8 cellular contexts compared by ENCODE assay signal in the genomic region with DNA sequence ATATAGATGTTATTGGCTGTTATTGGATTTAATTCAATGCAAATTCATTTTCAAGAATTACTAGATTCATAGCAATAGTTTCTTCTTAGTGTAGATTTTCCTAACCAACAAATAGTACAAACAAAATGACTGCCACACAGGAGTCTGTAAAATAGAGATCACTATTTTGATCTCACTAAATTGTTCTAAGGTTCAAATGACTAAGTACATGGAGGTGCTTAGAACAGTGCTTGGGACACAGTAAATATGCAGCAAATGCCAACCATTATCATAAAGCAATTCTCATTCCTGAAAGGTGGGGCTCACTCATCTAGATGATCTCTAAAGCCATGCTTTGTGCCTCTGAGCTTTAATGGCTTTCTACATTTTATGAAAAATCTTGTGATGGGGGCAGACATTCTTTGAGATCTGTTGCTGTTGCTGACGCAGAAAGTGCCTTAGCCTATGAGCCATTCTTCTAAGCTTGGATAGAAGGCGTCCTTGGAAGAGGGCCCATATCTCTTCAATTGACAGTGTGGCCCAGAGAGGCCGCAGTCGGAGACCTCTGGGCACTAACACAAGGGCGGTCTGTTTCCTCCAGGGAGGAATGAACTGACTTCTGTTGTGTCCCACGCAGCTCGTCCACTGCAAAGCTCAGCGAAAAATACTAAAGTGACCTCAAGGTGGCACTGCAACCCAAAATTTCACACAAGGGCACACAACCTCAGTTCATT. TPM values are rescaled to one million over a fixed set of nuclear protein-coding genes. Genes with fewer than 3 reads are reported as not detected.
DNase-seq lines count a peak whose midpoint lies in the region; ATAC-seq and TF ChIP-seq lines count a peak whose summit lies in the region.

No MANE protein-coding gene starts in this region.

- 20 to 23% methylated on average over 7 to 8 of the region's 8 CpGs for WGBS in endodermal cell (ENCODE audit: insufficient coverage in 1 of 2, insufficient read length in 1 of 2), 2 experiments

- peak; percentile 87 for TF ChIP-seq CTCF in endodermal cell (conservative IDR thresholded peaks at IDR 0.05)

- no peaks in the 10 kb centered on the region for H3K36me3 ChIP-seq in endodermal cell (ENCODE audit: control insufficient read depth, insufficient read depth, low read length)
- H3K36me3 ChIP-seq in MG63, result no peaks in the 10 kb centered on the region

- H3K9ac ChIP-seq in endodermal cell (ENCODE audit: extremely low read depth, low read length, poor library complexity, severe bottlenecking), result no peak overlapping the region

- H3K4me1 ChIP-seq in endodermal cell (ENCODE audit: control insufficient read depth, insufficient read depth, low read length), result no peaks in the 10 kb centered on the region

- H3K9me3 Mint-ChIP-seq in endodermal cell, result no peaks in the 10 kb centered on the region
- H3K9me3 Mint-ChIP-seq in memory B cell, result no peaks in the 10 kb centered on the region

- H3K27ac ChIP-seq in endodermal cell (ENCODE audit: low read depth, low read length), result no peak overlapping the region

- H3K27me3 ChIP-seq in endodermal cell (ENCODE audit: control insufficient read depth, insufficient read depth, low read length, poor library complexity, severe bottlenecking) (no peaks in the 10 kb centered on the region), MG63 (no peaks in the 10 kb centered on the region)

- peak; percentile 15 for ATAC-seq in memory B cell (ENCODE audit: low read depth)

- H3K4me1 Mint-ChIP-seq in endodermal cell, result no peaks in the 10 kb centered on the region
- H3K4me1 Mint-ChIP-seq in memory B cell, result peaks cover 34% of the 10 kb centered on the region

- H3K4me3 Mint-ChIP-seq in endodermal cell (no peak overlapping the region), memory B cell (peak overlapping the region; percentile 43)

- H3K9me3 ChIP-seq in endodermal cell (ENCODE audit: control insufficient read depth, low read length), result no peaks in the 10 kb centered on the region
- no peaks in the 10 kb centered on the region for H3K9me3 ChIP-seq in MG63

- H3K36me3 Mint-ChIP-seq in endodermal cell (ENCODE audit: low read depth) (no peaks in the 10 kb centered on the region), memory B cell (peaks cover 1% of the 10 kb centered on the region)

- H3K27ac Mint-ChIP-seq in endodermal cell (peak overlapping the region; percentile 22), memory B cell (peak overlapping the region; percentile 83)

- H3K27me3 Mint-ChIP-seq in endodermal cell (ENCODE audit: insufficient read depth) (no peaks in the 10 kb centered on the region), memory B cell (no peaks in the 10 kb centered on the region)

- H3K4me3 ChIP-seq in endodermal cell (ENCODE audit: low read length) (no peak overlapping the region), MG63 (no peak overlapping the region)

- DNase-seq in NCI-H1417 (lab: John Stamatoyannopoulos, UW) (peak; percentile 16 to 68 (median 52)), NCI-H1417 treated with DMSO at 0.1 percent for 48 hours (lab: John Stamatoyannopoulos, UW) (no peak), NCI-H748 treated with DMSO at 0.1 percent for 48 hours (lab: John Stamatoyannopoulos, UW) (peak; percentile 4), endodermal cell (peak; percentile 87), memory B cell (ENCODE audit: low spot score in 2 of 2) (peak; percentile 58 to 70), MG63 (no peak)
- peak; percentile 75 for DNase-seq in activated CD8-positive, alpha-beta memory T cell treated with anti-CD3 and anti-CD28 coated beads for 24 hours
- peak; percentile 7 for DNase-seq in stimulated activated CD8-positive, alpha-beta memory T cell treated with anti-CD3 and anti-CD28 coated beads, Interleukin-15, amount 100 ng/mL, for 24 hours (ENCODE audit: low read depth)

RNA-seq across cellular contexts. Expression of a gene that starts 23.6 kb away (rescaled TPM):
- not detected for total RNA-seq in endodermal cell
- not detected for polyA plus RNA-seq in endodermal cell (2013, experiment 1 of 2)
- polyA plus RNA-seq in endodermal cell (2013, experiment 2 of 2), result not detected
- not detected in 2 replicates for total RNA-seq in MG63 (2014; rRNA removed; shearing (Covaris generic); ENCODE audit: low replicate concordance)

RNA-seq across cellular contexts. Expression of a gene that starts 45.4 kb away (rescaled TPM):
- total RNA-seq in endodermal cell, result under 1 TPM in 1 of 2 donors, not detected in 1; 0.09 TPM
- polyA plus RNA-seq in endodermal cell (2013, experiment 1 of 2), result not detected
- not detected for polyA plus RNA-seq in endodermal cell (2013, experiment 2 of 2)
- 0.07 TPM in 1 of 2 replicates, not detected in the other for total RNA-seq in MG63 (2014; rRNA removed; shearing (Covaris generic); ENCODE audit: low replicate concordance)

Comparison
In these comparisons a context has a peak if more than half of its experiments do, and no peak if none do; other contexts are left out.
1. DNase-seq: peak in NCI-H1417 (3 of 3), NCI-H748 treated with DMSO at 0.1 percent for 48 hours (single experiment), activated CD8-positive, alpha-beta memory T cell treated with anti-CD3 and anti-CD28 coated beads for 24 hours (single experiment), endodermal cell (single experiment), memory B cell (2 of 2) and stimulated activated CD8-positive, alpha-beta memory T cell treated with anti-CD3 and anti-CD28 coated beads, Interleukin-15, amount 100 ng/mL, for 24 hours (single experiment); none in NCI-H1417 treated with DMSO at 0.1 percent for 48 hours (single experiment) and MG63 (single experiment).